ENCODE assay signal across 1 cellular context in the genomic region with DNA sequence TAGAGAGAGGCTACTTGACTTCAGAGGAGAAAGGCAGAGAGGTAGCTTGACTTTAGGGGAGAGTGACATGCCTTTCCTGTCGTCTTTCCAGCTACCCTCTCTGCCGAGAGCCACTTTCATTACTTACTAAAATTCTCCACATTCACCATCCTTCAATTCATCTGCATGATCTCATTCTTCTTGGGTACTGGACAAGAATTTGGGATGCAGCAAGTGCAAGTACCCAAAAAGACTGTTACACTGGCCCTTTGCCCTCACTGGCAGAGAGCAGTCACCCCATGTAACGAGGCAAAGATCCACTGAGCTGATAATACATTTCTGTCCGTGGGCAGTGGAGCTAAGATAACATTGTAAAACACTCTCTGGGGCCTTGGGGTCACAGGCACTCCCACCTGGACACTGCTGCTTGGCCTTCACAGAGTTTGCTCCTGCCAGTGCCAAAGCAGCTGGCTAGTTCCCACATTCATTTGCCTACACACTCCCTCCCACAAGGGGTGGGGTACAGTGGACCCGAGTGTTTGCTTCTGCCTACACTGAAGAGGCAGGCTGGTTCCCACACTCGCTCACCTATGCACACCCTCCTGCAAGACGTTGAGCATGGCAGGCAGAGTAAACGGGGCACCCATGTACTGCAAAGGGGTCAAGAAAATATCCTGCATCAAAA.
TF ChIP-seq lines count a peak whose summit lies in the region.

No MANE protein-coding gene starts in this region.

TF ChIP-seq in HEK293, 187 proteins besides CTCF, POLR2A, EP300 and RAD21 (continued from another document):
- TF ChIP-seq EGR2 (tag by site-specific recombination; IDR thresholded peaks at IDR 0.05; ENCODE audit: low read depth): peak; percentile 67
- 0 out of 2 replicates have a peak, but pooled peaks have one; percentile 12 for TF ChIP-seq ZFHX2 (tag by site-specific recombination; conservative IDR thresholded peaks at IDR 0.05)
